In genomic region chr2:65114921-65115320, GRCh38 we compare ENCODE assay signal across 1 cellular context.
TF ChIP-seq lines count a peak whose summit lies in the region.

No MANE protein-coding gene starts in this region.

TF ChIP-seq in GM12878, 131 proteins besides CTCF, POLR2A, EP300 and RAD21:
- TF ChIP-seq MYC (IDR thresholded peaks at IDR 0.05; ENCODE audit: insufficient read depth, insufficient read length, insufficient replicate concordance, low read length, severe bottlenecking) (no peak), ZNF217 (IDR thresholded peaks at IDR 0.05) (no peak), MTA3 (IDR thresholded peaks at IDR 0.05; ENCODE audit: borderline replicate concordance, low read length) (no peak), DPF2 (IDR thresholded peaks at IDR 0.05) (no peak), MXI1 (IDR thresholded peaks at IDR 0.05; ENCODE audit: low read depth, low read length) (no peak)
- TF ChIP-seq, protein P1, sequence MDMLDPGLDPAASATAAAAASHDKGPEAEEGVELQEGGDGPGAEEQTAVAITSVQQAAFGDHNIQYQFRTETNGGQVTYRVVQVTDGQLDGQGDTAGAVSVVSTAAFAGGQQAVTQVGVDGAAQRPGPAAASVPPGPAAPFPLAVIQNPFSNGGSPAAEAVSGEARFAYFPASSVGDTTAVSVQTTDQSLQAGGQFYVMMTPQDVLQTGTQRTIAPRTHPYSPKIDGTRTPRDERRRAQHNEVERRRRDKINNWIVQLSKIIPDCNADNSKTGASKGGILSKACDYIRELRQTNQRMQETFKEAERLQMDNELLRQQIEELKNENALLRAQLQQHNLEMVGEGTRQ (IDR thresholded peaks at IDR 0.05; ENCODE audit: borderline replicate concordance, low read depth, low read length): no peak
- TF ChIP-seq, protein P2, sequence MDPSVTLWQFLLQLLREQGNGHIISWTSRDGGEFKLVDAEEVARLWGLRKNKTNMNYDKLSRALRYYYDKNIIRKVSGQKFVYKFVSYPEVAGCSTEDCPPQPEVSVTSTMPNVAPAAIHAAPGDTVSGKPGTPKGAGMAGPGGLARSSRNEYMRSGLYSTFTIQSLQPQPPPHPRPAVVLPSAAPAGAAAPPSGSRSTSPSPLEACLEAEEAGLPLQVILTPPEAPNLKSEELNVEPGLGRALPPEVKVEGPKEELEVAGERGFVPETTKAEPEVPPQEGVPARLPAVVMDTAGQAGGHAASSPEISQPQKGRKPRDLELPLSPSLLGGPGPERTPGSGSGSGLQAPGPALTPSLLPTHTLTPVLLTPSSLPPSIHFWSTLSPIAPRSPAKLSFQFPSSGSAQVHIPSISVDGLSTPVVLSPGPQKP (IDR thresholded peaks at IDR 0.05; ENCODE audit: low read depth, low read length): no peak
